Comparison of ENCODE assay signal across 8 cellular contexts in genomic region chr5:52799983-52800393, GRCh38. TPM values are rescaled to one million over a fixed set of nuclear protein-coding genes. Genes with fewer than 3 reads are reported as not detected.
DNase-seq lines count a peak whose midpoint lies in the region; ATAC-seq and TF ChIP-seq lines count a peak whose summit lies in the region.

No MANE protein-coding gene starts in this region.

- H3K9me2 ChIP-seq in Loucy (replicated peaks; ENCODE audit: low read depth, low read length), result no peaks in the 10 kb centered on the region

- no peak overlapping the region for H4K91ac ChIP-seq in H9 (ENCODE audit: insufficient read length, low read depth, low read length)

- H3K4me3 ChIP-seq in Loucy (ENCODE audit: low read length, poor library complexity, severe bottlenecking), result peak overlapping the region; percentile 92

- no peaks in the 10 kb centered on the region for H3F3A ChIP-seq in Loucy (ENCODE audit: low read depth)

- H3K27me3 Mint-ChIP-seq in H9 (ENCODE audit: low read depth), result no peaks in the 10 kb centered on the region
- peaks cover 0 to 5% of the 10 kb centered on the region in 2 donors for H3K27me3 Mint-ChIP-seq in natural killer cell treated with Interleukin-12 subunit alpha and Interleukin-12 subunit beta and Interleukin-15 and Interleukin-18, amount 100 ng/mL, for 72 hours

- WGBS in H9 (ENCODE audit: extremely low coverage, insufficient read length, low lambda C conversion rate), result no CpG with 5 or more reads among the region's 34 CpGs

- H2BK5ac ChIP-seq in H9 (ENCODE audit: insufficient read length, low read length), result no peak overlapping the region

- peak overlapping the region; percentile 93 for H3K27ac ChIP-seq in H9 (ENCODE audit: insufficient read length, low read depth, low read length)
- peak overlapping the region; percentile 98 for H3K27ac ChIP-seq in RWPE1

- H4K8ac ChIP-seq in H9 (replicated peaks; ENCODE audit: insufficient read length, low read depth, low read length), result no peak overlapping the region

- H3K9me3 Mint-ChIP-seq in H9, result no peaks in the 10 kb centered on the region; a peak in 1 of 5 replicates
- H3K9me3 Mint-ChIP-seq in natural killer cell treated with Interleukin-12 subunit alpha and Interleukin-12 subunit beta and Interleukin-15 and Interleukin-18, amount 100 ng/mL, for 72 hours, result no peaks in the 10 kb centered on the region

- H3K27ac Mint-ChIP-seq in H9, result peak overlapping the region; percentile 96 to 99 (median 99)
- peak overlapping the region; percentile 90 to 96 for H3K27ac Mint-ChIP-seq in natural killer cell treated with Interleukin-12 subunit alpha and Interleukin-12 subunit beta and Interleukin-15 and Interleukin-18, amount 100 ng/mL, for 72 hours

- peaks cover 11% of the 10 kb centered on the region; the same call in 1 of the 2 replicates for H3K4me1 ChIP-seq in ES-I3 (ENCODE audit: insufficient read depth, low read length)
- H3K4me1 ChIP-seq in H9 (ENCODE audit: insufficient read depth, low read length), result peaks cover 6% of the 10 kb centered on the region; the same call in 1 of the 2 replicates
- H3K4me1 ChIP-seq in Loucy (ENCODE audit: insufficient read depth, low read length, poor library complexity, severe bottlenecking), result peaks cover 56% of the 10 kb centered on the region

- H3K9me3 ChIP-seq in ES-I3 (ENCODE audit: control insufficient read depth, insufficient read depth, low read length) (no peaks in the 10 kb centered on the region), H9 (ENCODE audit: control insufficient read depth, low read depth, low read length) (no peaks in the 10 kb centered on the region), Loucy (ENCODE audit: insufficient read depth, low read depth, low read length) (no peaks in the 10 kb centered on the region)

- POLR2A ChIA-PET in RWPE1 (lab: Yijun Ruan, JAX; ENCODE audit: low non-redundant PET), result interaction anchor here (1.2 kb wide), 1 partner anchor 17 kb away, joined by 4 read pairs; no protein-coding TSS in a partner anchor

- peaks cover 38 to 47% of the 10 kb centered on the region in 2 experiments for H3K4me1 Mint-ChIP-seq in H9
- peaks cover 50 to 68% of the 10 kb centered on the region in 2 donors for H3K4me1 Mint-ChIP-seq in natural killer cell treated with Interleukin-12 subunit alpha and Interleukin-12 subunit beta and Interleukin-15 and Interleukin-18, amount 100 ng/mL, for 72 hours (ENCODE audit: low read depth in 2 of 2)

- H2BK12ac ChIP-seq in H9 (ENCODE audit: insufficient read length, low read depth, low read length), result no peak overlapping the region

- no peak overlapping the region for H2AK5ac ChIP-seq in H9 (ENCODE audit: insufficient read length, low read length)

- no peak overlapping the region for H2BK15ac ChIP-seq in H9 (ENCODE audit: low read depth, low read length)

- H3K18ac ChIP-seq in H9 (ENCODE audit: insufficient read length, low read depth, low read length), result peak overlapping the region; percentile 52

- H2AFZ ChIP-seq in H9 (ENCODE audit: low read length) (no peak overlapping the region), Loucy (ENCODE audit: low read length) (peak overlapping the region; percentile 97)

- H3K14ac ChIP-seq in H9 (ENCODE audit: insufficient read depth, low read length), result peak overlapping the region; percentile 83

- no peaks in the 10 kb centered on the region for H3K79me1 ChIP-seq in H9 (ENCODE audit: insufficient read depth, low read depth, low read length, poor library complexity, severe bottlenecking)

- H4K5ac ChIP-seq in H9 (ENCODE audit: insufficient read length, low read depth, low read length), result peak overlapping the region; percentile 28

- H3K4me2 ChIP-seq in H9 (ENCODE audit: insufficient read depth, insufficient read length, low read length), result peak overlapping the region; percentile 89
- peak overlapping the region; percentile 94 for H3K4me2 ChIP-seq in Loucy (ENCODE audit: low read depth, low read length, poor library complexity, severe bottlenecking)

- no peaks in the 10 kb centered on the region for H4K20me1 ChIP-seq in H9 (ENCODE audit: control insufficient read depth, insufficient read depth, insufficient read length)
- peaks cover 49% of the 10 kb centered on the region for H4K20me1 ChIP-seq in Loucy (ENCODE audit: insufficient read depth, low read length, poor library complexity, severe bottlenecking)

- no peak overlapping the region for H2BK20ac ChIP-seq in H9 (ENCODE audit: low read depth, low read length, poor library complexity, severe bottlenecking)

- H3K36me3 Mint-ChIP-seq in H9 (ENCODE audit: insufficient read depth in 1 of 3, low read depth in 3 of 3), result peaks cover 4 to 7% (median 6%) of the 10 kb centered on the region in 3 experiments
- peaks cover 20% of the 10 kb centered on the region for H3K36me3 Mint-ChIP-seq in natural killer cell treated with Interleukin-12 subunit alpha and Interleukin-12 subunit beta and Interleukin-15 and Interleukin-18, amount 100 ng/mL, for 72 hours

- CTCF ChIA-PET in RWPE1 (lab: Yijun Ruan, JAX), result interaction anchor here (0.6 to 2.3 kb wide), 3 partner anchors 12 to 594 kb away, joined by 3 to 7 read pairs (median 7); partner anchors contain the start of genes ITGA1 and PELO

- peak overlapping the region; percentile 91 to 92 for H3K4me3 Mint-ChIP-seq in H9
- H3K4me3 Mint-ChIP-seq in natural killer cell treated with Interleukin-12 subunit alpha and Interleukin-12 subunit beta and Interleukin-15 and Interleukin-18, amount 100 ng/mL, for 72 hours, result peak overlapping the region; percentile 93

- H3K27me3 ChIP-seq in H9 (ENCODE audit: insufficient read depth, low read length), result no peaks in the 10 kb centered on the region
- peaks cover 4% of the 10 kb centered on the region for H3K27me3 ChIP-seq in Loucy (ENCODE audit: insufficient read depth, low read length, poor library complexity, severe bottlenecking)

- H3K36me3 ChIP-seq in ES-I3 (ENCODE audit: insufficient read depth, low read length) (no peaks in the 10 kb centered on the region; the same call in 1 of the 2 replicates), Loucy (ENCODE audit: insufficient read depth, low read length) (no peaks in the 10 kb centered on the region)

- TF ChIP-seq CTCF in H9 (conservative IDR thresholded peaks at IDR 0.05) (no peak), Loucy (conservative IDR thresholded peaks at IDR 0.05; ENCODE audit: low read length) (no peak), RWPE1 (conservative IDR thresholded peaks at IDR 0.05; ENCODE audit: low read depth) (no peak)

- DNase-seq in H9 (peak; percentile 95), RWPE1 (ENCODE audit: low spot score) (peak; percentile 99), fibroblast of peridontal ligament (ENCODE audit: extremely low read depth) (peak; percentile 92)
- DNase-seq in activated T-helper 9 cell treated with anti-CD3 and anti-CD28 coated beads, Interleukin-2, amount 50 U/mL, for 16 hours (ENCODE audit: low read depth), result peak; percentile 95
- DNase-seq in natural killer cell treated with Interleukin-12 subunit alpha and Interleukin-12 subunit beta and Interleukin-15 and Interleukin-18, amount 100 ng/mL, for 72 hours (ENCODE audit: low spot score), result peak; percentile 97
- DNase-seq in stimulated activated naive CD4-positive, alpha-beta T cell treated with Interleukin-2 at 50 U/mL for 16 hours (lab: John Stamatoyannopoulos, UW), result peak; percentile 94

- ATAC-seq in natural killer cell treated with Interleukin-12 subunit alpha and Interleukin-12 subunit beta and Interleukin-15 and Interleukin-18, amount 100 ng/mL, for 72 hours, result peak; percentile 92 to 96

- H3K9ac ChIP-seq in ES-I3 (ENCODE audit: low read depth, low read length) (peak overlapping the region; percentile 91), H9 (ENCODE audit: extremely low read depth, insufficient read length, low read length) (peak overlapping the region; percentile 82), Loucy (ENCODE audit: low read depth, low read length, poor library complexity, severe bottlenecking) (peak overlapping the region; percentile 92)

- peak overlapping the region; percentile 8 for H3K56ac ChIP-seq in H9 (ENCODE audit: insufficient read length, low read depth, low read length)

- H2BK120ac ChIP-seq in H9 (ENCODE audit: low read depth, low read length, poor library complexity, severe bottlenecking), result no peak overlapping the region

- no peak overlapping the region for H3K23ac ChIP-seq in H9 (ENCODE audit: insufficient read length, low read depth, low read length)

- H3K23me2 ChIP-seq in H9 (ENCODE audit: insufficient read length, low read depth, low read length, poor library complexity, severe bottlenecking), result peaks cover 26% of the 10 kb centered on the region

- H3K79me2 ChIP-seq in H9 (ENCODE audit: insufficient read depth, low read length) (peaks cover 14% of the 10 kb centered on the region; the same call in 1 of the 2 replicates), Loucy (ENCODE audit: insufficient read depth, low read length) (peaks cover 62% of the 10 kb centered on the region)

- H3T11ph ChIP-seq in H9 (ENCODE audit: low read length), result no peak overlapping the region

- no peak overlapping the region for H3K4ac ChIP-seq in H9 (ENCODE audit: low read depth, low read length)

RNA-seq across cellular contexts. Expression of gene ITGA1, which starts 12.3 kb away (rescaled TPM):
- total RNA-seq in H9 (2021), result 2.8 and 3.9 TPM in 2 replicates
- total RNA-seq in natural killer cell treated with Interleukin-12 subunit alpha and Interleukin-12 subunit beta and Interleukin-15 and Interleukin-18, amount 100 ng/mL, for 72 hours, result 100 to 1,000 TPM; 129 to 136 TPM

RNA-seq across cellular contexts. Expression of gene PELO, which starts 12.3 kb away (rescaled TPM):
- 18.6 and 20.3 TPM in 2 replicates for total RNA-seq in H9 (2021)
- total RNA-seq in natural killer cell treated with Interleukin-12 subunit alpha and Interleukin-12 subunit beta and Interleukin-15 and Interleukin-18, amount 100 ng/mL, for 72 hours, result 100 to 1,000 TPM in 1 of 2 donors, 10 to 100 TPM in 1; 71.4 to 122 TPM

Comparison
In these comparisons a context has a peak if more than half of its experiments do, and no peak if none do; other contexts are left out.
1. Peak in every context shown above with its lines: DNase-seq, ATAC-seq, H3K4me3 ChIP-seq and H3K27ac ChIP-seq.
2. RNA of gene ITGA1, which starts 12.3 kb away (total RNA-seq): 129 to 136 TPM in natural killer cell treated with Interleukin-12 subunit alpha and Interleukin-12 subunit beta and Interleukin-15 and Interleukin-18, amount 100 ng/mL, for 72 hours; 2.8 to 3.9 TPM in H9; every median in the first group is over 10 times any median in the second.